15 cellular contexts compared by ENCODE assay signal in the genomic region with DNA sequence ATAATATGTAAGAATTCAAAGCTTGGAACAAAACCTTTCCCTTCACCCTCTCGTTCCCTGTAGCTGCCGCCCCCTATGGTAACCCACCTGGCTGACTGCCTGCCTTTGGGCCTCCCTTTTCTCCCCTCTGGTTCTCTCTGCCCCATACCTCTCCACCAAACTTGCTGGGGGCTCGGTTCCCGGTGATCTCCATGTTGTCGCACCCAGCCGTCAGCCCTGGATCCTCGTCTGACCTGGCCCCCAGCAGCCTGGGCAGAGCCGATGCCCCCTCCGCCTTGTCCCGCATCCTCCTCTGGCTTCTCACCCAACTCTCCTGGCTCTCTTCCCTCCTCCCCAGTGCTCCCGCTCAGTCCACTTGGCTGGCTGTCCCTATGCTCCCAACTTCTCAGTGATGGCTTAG. TPM values are rescaled to one million over a fixed set of nuclear protein-coding genes. Genes with fewer than 3 reads are reported as not detected.
"Had no signal": no experiment of that assay in that cellular context is flagged by ENCODE, and none has a peak within 500 bp of the region (broad histone marks: within the 10 kb centered on the region; RNA-seq: fewer than 3 reads in every experiment).

No MANE protein-coding gene starts in this region.

- H3K4me3 Mint-ChIP-seq: activated T-helper 17 cell treated with anti-CD3 and anti-CD28 coated beads, Interleukin-2, amount 50 U/mL, for 72 hours had no signal

- H3K36me3 ChIP-seq: pancreas, thyroid gland had no signal

- H3K27ac Mint-ChIP-seq: activated naive CD4-positive, alpha-beta T cell treated with anti-CD3 and anti-CD28 coated beads, Interleukin-2, amount 50 U/mL, for 72 hours; activated T-helper 17 cell treated with anti-CD3 and anti-CD28 coated beads, Interleukin-2, amount 50 U/mL, for 72 hours had no signal

- H3K4me1 ChIP-seq: foreskin keratinocyte, pancreas had no signal

- H3K9me3 ChIP-seq: pancreas, thyroid gland had no signal

- H3K36me3 Mint-ChIP-seq: activated naive CD4-positive, alpha-beta T cell treated with anti-CD3 and anti-CD28 coated beads, Interleukin-2, amount 50 U/mL, for 72 hours; naive thymus-derived CD4-positive, alpha-beta T cell had no signal

- ATAC-seq: activated naive CD4-positive, alpha-beta T cell treated with anti-CD3 and anti-CD28 coated beads, Interleukin-2, amount 50 U/mL, for 72 hours; activated T-helper 17 cell treated with anti-CD3 and anti-CD28 coated beads, Interleukin-2, amount 50 U/mL, for 72 hours; foreskin keratinocyte; naive thymus-derived CD4-positive, alpha-beta T cell; pancreas; SK-N-SH treated with all-trans-retinoic acid at 6 μM for 48 hours had no signal

- DNase-seq: activated CD4-positive, alpha-beta T cell treated with anti-CD3 and anti-CD28 coated beads, Interleukin-2, amount 50 U/mL, for 48 hours; central memory CD4-positive, alpha-beta T cell; cortex of kidney; effector CD8-positive, alpha-beta T cell; foreskin keratinocyte; stimulated activated CD4-positive, alpha-beta T cell treated with anti-CD3 and anti-CD28 coated beads, Interleukin-12 subunit alpha, Interleukin-12 subunit beta, amount 100 ng/mL, for 4 hours; T-helper 1 cell; T1000; thyroid gland had no signal

- H3K27me3 ChIP-seq: pancreas, thyroid gland had no signal

- H3K4me3 ChIP-seq: pancreas, thyroid gland had no signal

- H3K9me3 Mint-ChIP-seq: activated naive CD4-positive, alpha-beta T cell treated with anti-CD3 and anti-CD28 coated beads, Interleukin-2, amount 50 U/mL, for 72 hours; activated T-helper 17 cell treated with anti-CD3 and anti-CD28 coated beads, Interleukin-2, amount 50 U/mL, for 72 hours; naive thymus-derived CD4-positive, alpha-beta T cell had no signal

- H3K27ac ChIP-seq: foreskin keratinocyte, pancreas, thyroid gland had no signal

RNA-seq across cellular contexts. Expression of a gene that starts 43.7 kb away (rescaled TPM):
- total RNA-seq: mononuclear cell had no signal
